1 cellular context compared by ENCODE assay signal in genomic region chr11:68373810-68374501, GRCh38.
TF ChIP-seq lines count a peak whose summit lies in the region.

No MANE protein-coding gene starts in this region.

TF ChIP-seq in H1, 55 proteins besides CTCF, POLR2A, EP300 and RAD21 (continued from another document):
- no peak for TF ChIP-seq RNF2 (IDR thresholded peaks at IDR 0.05; ENCODE audit: borderline replicate concordance, low read depth, low read length, missing control alignments, poor library complexity, severe bottlenecking)
- TF ChIP-seq HDAC2 (IDR thresholded peaks at IDR 0.05; ENCODE audit: borderline replicate concordance in 1 of 2, low read depth in 2 of 2, low read length in 2 of 2), result no peak
- no peak for TF ChIP-seq FOSL1 (IDR thresholded peaks at IDR 0.05; ENCODE audit: insufficient read depth, low read depth, low read length)
- no peak for TF ChIP-seq ATF2 (IDR thresholded peaks at IDR 0.05; ENCODE audit: low read length)
- TF ChIP-seq SP4 (IDR thresholded peaks at IDR 0.05; ENCODE audit: low read length), result no peak
- TF ChIP-seq TCF12 (IDR thresholded peaks at IDR 0.05; ENCODE audit: low read depth, low read length), result no peak
- TF ChIP-seq NRF1 (IDR thresholded peaks at IDR 0.05; ENCODE audit: low read depth, low read length), result no peak
- TF ChIP-seq RFX5 (IDR thresholded peaks at IDR 0.05; ENCODE audit: borderline replicate concordance, low read depth, low read length), result no peak
- TF ChIP-seq BACH1 (IDR thresholded peaks at IDR 0.05; ENCODE audit: low read length), result no peak
